26 cellular contexts compared by ENCODE assay signal in genomic region chr2:174856447-174856846, GRCh38.
"Had no signal": no experiment of that assay in that cellular context is flagged by ENCODE, and none has a peak within 500 bp of the region (broad histone marks: within the 10 kb centered on the region; RNA-seq: fewer than 3 reads in every experiment).

No MANE protein-coding gene starts in this region.

- H3K36me3 Mint-ChIP-seq: naive B cell; natural killer cell treated with Interleukin-12 subunit alpha and Interleukin-12 subunit beta and Interleukin-15 and Interleukin-18, amount 100 ng/mL, for 72 hours; stimulated activated memory B cell treated with anti-CD40 and anti-IgM and Interleukin-4, amounts not matched to agents 10 μg/mL and 1 μg/mL and 100 μg/mL, for 72 hours had no signal

- H3K4me3 ChIP-seq: coronary artery, esophagus muscularis mucosa, gastroesophageal sphincter, heart left ventricle, hepatocyte, mucosa of descending colon, neural progenitor cell, psoas muscle, sigmoid colon, testis, tibial artery had no signal

- H3K27me3 ChIP-seq: esophagus muscularis mucosa, foreskin keratinocyte, gastroesophageal sphincter, heart left ventricle, hepatocyte, neural progenitor cell, sigmoid colon, testis, tibial artery had no signal

- H3K4me2 ChIP-seq: hepatocyte, neural progenitor cell had no signal

- H3K27me3 Mint-ChIP-seq: stimulated activated memory B cell treated with anti-CD40 and anti-IgM and Interleukin-4, amounts not matched to agents 10 μg/mL and 1 μg/mL and 100 μg/mL, for 72 hours; type B pancreatic cell had no signal

- H3K79me2 ChIP-seq: hepatocyte had no signal

- H3K9me3 Mint-ChIP-seq: naive B cell; natural killer cell treated with Interleukin-12 subunit alpha and Interleukin-12 subunit beta and Interleukin-15 and Interleukin-18, amount 100 ng/mL, for 72 hours; stimulated activated memory B cell treated with anti-CD40 and anti-IgM and Interleukin-4, amounts not matched to agents 10 μg/mL and 1 μg/mL and 100 μg/mL, for 72 hours had no signal

- H3K27ac ChIP-seq: coronary artery, esophagus muscularis mucosa, foreskin keratinocyte, gastroesophageal sphincter, heart left ventricle, hepatocyte, neural progenitor cell, psoas muscle, sigmoid colon, testis, tibial artery had no signal

- ATAC-seq: foreskin keratinocyte; gastroesophageal sphincter; heart left ventricle; left lobe of liver; mucosa of descending colon; natural killer cell treated with Interleukin-12 subunit alpha and Interleukin-12 subunit beta and Interleukin-15 and Interleukin-18, amount 100 ng/mL, for 72 hours; psoas muscle; right cardiac atrium; stimulated activated memory B cell treated with anti-CD40 and anti-IgM and Interleukin-4, amounts not matched to agents 10 μg/mL and 1 μg/mL and 100 μg/mL, for 72 hours; stimulated activated naive CD8-positive, alpha-beta T cell treated with anti-CD3 and anti-CD28 coated beads, Interleukin-15, Interleukin-2, amounts not matched to agents 100 U/mL and 50 U/mL, for 24 hours had no signal

- DNase-seq: dermis blood vessel endothelial cell; effector memory CD4-positive, alpha-beta T cell; foreskin keratinocyte; heart left ventricle; kidney; mesenchymal stem cell; mucosa of descending colon; naive B cell; psoas muscle; right cardiac atrium; sigmoid colon; stimulated activated CD4-positive, alpha-beta T cell treated with anti-CD3 and anti-CD28 coated beads, Interleukin-4, amount 100 ng/mL, for 4 hours; stimulated activated naive CD8-positive, alpha-beta T cell treated with anti-CD3 and anti-CD28 coated beads, Interleukin-15, Interleukin-2, amounts not matched to agents 100 U/mL and 50 U/mL, for 24 hours; substantia nigra; testis; tibial artery had no signal

- H2AFZ ChIP-seq: hepatocyte, neural progenitor cell had no signal

- H3K4me1 ChIP-seq: esophagus muscularis mucosa, foreskin keratinocyte, gastroesophageal sphincter, heart left ventricle, psoas muscle, sigmoid colon, testis, tibial artery had no signal

- H3K27ac Mint-ChIP-seq: mesothelial cell of epicardium; naive B cell; natural killer cell treated with Interleukin-12 subunit alpha and Interleukin-12 subunit beta and Interleukin-15 and Interleukin-18, amount 100 ng/mL, for 72 hours; neural progenitor cell; stimulated activated memory B cell treated with anti-CD40 and anti-IgM and Interleukin-4, amounts not matched to agents 10 μg/mL and 1 μg/mL and 100 μg/mL, for 72 hours; type B pancreatic cell had no signal

- H3K4me3 Mint-ChIP-seq: mesothelial cell of epicardium; naive B cell; natural killer cell treated with Interleukin-12 subunit alpha and Interleukin-12 subunit beta and Interleukin-15 and Interleukin-18, amount 100 ng/mL, for 72 hours; neural progenitor cell; stimulated activated memory B cell treated with anti-CD40 and anti-IgM and Interleukin-4, amounts not matched to agents 10 μg/mL and 1 μg/mL and 100 μg/mL, for 72 hours; type B pancreatic cell had no signal

- H3K9ac ChIP-seq: neural progenitor cell had no signal

- H3K36me3 ChIP-seq: esophagus muscularis mucosa, gastroesophageal sphincter, heart left ventricle, neural progenitor cell, sigmoid colon, tibial artery had no signal

- H3K4me1 Mint-ChIP-seq: naive B cell; neural progenitor cell; stimulated activated memory B cell treated with anti-CD40 and anti-IgM and Interleukin-4, amounts not matched to agents 10 μg/mL and 1 μg/mL and 100 μg/mL, for 72 hours had no signal

- H3K9me3 ChIP-seq: esophagus muscularis mucosa, gastroesophageal sphincter, heart left ventricle, mucosa of descending colon, psoas muscle, sigmoid colon, testis, tibial artery had no signal
